Comparison of ENCODE assay signal across 21 cellular contexts in the genomic region with DNA sequence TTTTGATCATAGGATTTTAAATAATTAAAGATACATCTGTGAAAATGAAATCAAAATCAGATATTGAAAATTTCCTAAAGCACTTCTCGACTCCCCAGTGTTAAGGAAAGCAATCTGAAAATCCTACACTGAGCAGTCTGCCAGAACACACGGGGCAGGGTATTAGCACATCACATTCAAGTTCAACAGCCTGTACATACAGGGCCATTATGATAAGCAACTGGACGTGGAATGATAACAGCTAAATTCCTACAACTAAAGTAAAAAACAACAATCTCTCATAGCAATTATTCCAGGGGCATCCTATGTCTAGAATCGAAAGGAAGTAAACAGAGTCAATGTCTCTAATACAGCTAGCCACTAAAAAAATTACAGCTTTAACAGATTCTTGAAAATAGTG.
"Had no signal": no experiment of that assay in that cellular context is flagged by ENCODE, and none has a peak within 500 bp of the region (broad histone marks: within the 10 kb centered on the region; RNA-seq: fewer than 3 reads in every experiment).

No MANE protein-coding gene starts in this region.

- H3K27me3 ChIP-seq: brain microvascular endothelial cell, esophagus muscularis mucosa, left lung, neural progenitor cell, right lobe of liver, suprapubic skin had no signal

- H3K9me3 ChIP-seq: esophagus muscularis mucosa, left lung, psoas muscle, right lobe of liver, suprapubic skin had no signal

- H3K27ac ChIP-seq: brain microvascular endothelial cell, esophagus muscularis mucosa, left lung, neural progenitor cell, psoas muscle, right lobe of liver, suprapubic skin had no signal

- H3K4me3 ChIP-seq: esophagus muscularis mucosa, left lung, neural progenitor cell, psoas muscle, right lobe of liver, suprapubic skin had no signal

- DNase-seq: activated B cell treated with CpG ODN at 0.5 μM for 24 hours; activated CD4-positive, alpha-beta memory T cell treated with anti-CD3 and anti-CD28 coated beads, Interleukin-2, amount 10 ng/mL, durations not matched to agents 7 days and 5 days; activated CD4-positive, alpha-beta T cell treated with anti-CD3 and anti-CD28 coated beads for 48 hours; activated CD8-positive, alpha-beta memory T cell treated with anti-CD3 and anti-CD28 coated beads, Interleukin-2, amount 10 ng/mL, durations not matched to agents 7 days and 5 days; amniotic stem cell; brain microvascular endothelial cell; cortex of kidney; effector CD4-positive, alpha-beta T cell; foreskin fibroblast; kidney; left lung; mammary epithelial cell; psoas muscle; right lobe of liver; small intestine; stimulated activated CD4-positive, alpha-beta T cell treated with anti-CD3 and anti-CD28 coated beads, Interleukin-4, amount 100 ng/mL, for 1 hour; stimulated activated naive CD8-positive, alpha-beta T cell treated with anti-CD3 and anti-CD28 coated beads, Interleukin-15, amount 100 ng/mL, for 72 hours; T-helper 17 cell had no signal

- H3K4me2 ChIP-seq: neural progenitor cell had no signal

- ATAC-seq: activated CD8-positive, alpha-beta memory T cell treated with anti-CD3 and anti-CD28 coated beads, Interleukin-2, amount 10 ng/mL, durations not matched to agents 7 days and 5 days; left lung; psoas muscle; right lobe of liver; stimulated activated naive CD8-positive, alpha-beta T cell treated with anti-CD3 and anti-CD28 coated beads, Interleukin-15, amount 100 ng/mL, for 72 hours; T-helper 17 cell had no signal

- H3K4me1 ChIP-seq: esophagus muscularis mucosa, psoas muscle, right lobe of liver, suprapubic skin had no signal

- H3K36me3 ChIP-seq: brain microvascular endothelial cell, left lung, neural progenitor cell, right lobe of liver, suprapubic skin had no signal

- FAIRE-seq: kidney, small intestine had no signal

- H2AFZ ChIP-seq: neural progenitor cell had no signal

- H3K9ac ChIP-seq: neural progenitor cell had no signal
